Comparison of ENCODE assay signal across 12 cellular contexts in the genomic region with DNA sequence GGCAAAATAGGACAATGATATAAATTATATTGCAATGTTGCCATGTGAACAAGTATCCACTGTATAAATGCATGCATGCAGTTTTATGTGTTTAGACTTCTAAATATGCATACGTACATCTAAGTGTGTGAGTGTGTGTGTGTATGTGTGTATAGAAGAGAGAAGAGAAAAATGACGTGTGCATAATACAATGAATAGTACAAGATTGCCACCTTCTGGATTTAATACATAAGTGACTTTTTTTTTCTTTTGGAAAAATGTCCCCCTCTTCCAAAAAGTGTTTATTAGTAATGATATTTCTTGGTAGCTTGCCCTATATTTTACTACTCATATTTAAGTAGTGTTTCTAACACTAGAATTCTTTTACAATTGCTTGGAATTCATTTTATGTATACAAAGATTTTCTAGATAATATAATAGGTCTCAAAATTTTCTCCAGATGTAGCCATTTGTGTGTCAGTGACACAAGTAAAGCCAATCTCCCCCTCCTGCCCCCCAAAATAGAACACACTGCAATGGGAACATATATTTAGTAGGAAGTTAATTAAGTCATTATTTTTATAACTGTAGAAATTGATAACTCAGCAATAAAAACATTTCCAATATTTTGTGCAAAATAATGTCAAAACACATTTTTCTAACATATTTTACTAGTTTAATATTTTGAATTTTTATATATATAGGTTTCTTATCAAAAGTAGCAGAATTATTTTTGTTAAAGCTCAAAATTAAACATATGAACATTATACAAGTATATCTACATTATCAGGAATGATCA.
DNase-seq lines count a peak whose midpoint lies in the region; ATAC-seq and TF ChIP-seq lines count a peak whose summit lies in the region.
"Had no signal": no experiment of that assay in that cellular context is flagged by ENCODE, and none has a peak within 500 bp of the region (broad histone marks: within the 10 kb centered on the region; RNA-seq: fewer than 3 reads in every experiment).

No MANE protein-coding gene starts in this region.

- ATAC-seq in HG03135 (IDR thresholded peaks at IDR 0.05; ENCODE audit: unreplicated experiment) (no peak), GM21619 (IDR thresholded peaks at IDR 0.05; ENCODE audit: unreplicated experiment) (no peak), GM19023 (IDR thresholded peaks at IDR 0.05; ENCODE audit: unreplicated experiment) (no peak)
- ATAC-seq: gastroesophageal sphincter had no signal

- H3K4me3 ChIP-seq in fibroblast of pulmonary artery (replicated peaks; ENCODE audit: low read depth, low read length), result no peak overlapping the region
- H3K4me3 ChIP-seq: gastroesophageal sphincter, suprapubic skin had no signal

- DNase-seq in ACHN (peak; percentile 46), KG1 (lab: John Stamatoyannopoulos, UW) (peak; percentile 47), OCI-M1 (lab: John Stamatoyannopoulos, UW) (peak; percentile 73), fibroblast of pulmonary artery (ENCODE audit: low read depth) (peak; percentile 1), HuH-7.5 (ENCODE audit: low spot score) (no peak)
- DNase-seq: activated T-cell treated with anti-CD3 and anti-CD28 coated beads, Interleukin-2, amount 50 U/mL, for 1 hour; DND-41 had no signal

- in situ Hi-C loops in ACHN (cut with HindIII; ENCODE audit: low pct_ligation_motif_present, low pct_unique_long_range_greater_than_20kb, low sequenced_read_pairs), result no loop called here

- TF ChIP-seq CTCF in fibroblast of pulmonary artery (IDR thresholded peaks at IDR 0.05; ENCODE audit: low read length, missing control alignments), result no peak
